16 cellular contexts compared by ENCODE assay signal in genomic region chr16:24671455-24671954, GRCh38. TPM values are rescaled to one million over a fixed set of nuclear protein-coding genes. Genes with fewer than 3 reads are reported as not detected.
DNase-seq lines count a peak whose midpoint lies in the region; ATAC-seq and TF ChIP-seq lines count a peak whose summit lies in the region.
"Had no signal": no experiment of that assay in that cellular context is flagged by ENCODE, and none has a peak within 500 bp of the region (broad histone marks: within the 10 kb centered on the region; RNA-seq: fewer than 3 reads in every experiment).

No MANE protein-coding gene starts in this region.

- peak; percentile 28 for DNase-seq in activated CD4-positive, alpha-beta T cell treated with anti-CD3 and anti-CD28 coated beads for 48 hours
- DNase-seq in activated CD4-positive, alpha-beta T cell treated with anti-CD3 and anti-CD28 coated beads, Interleukin-2, amount 10 ng/mL, durations not matched to agents 7 days and 5 days = no peak
- DNase-seq in adrenal gland (peak in 4 of 7 donors; percentile 18 to 61 (median 26)), fibroblast of the aortic adventitia (ENCODE audit: low read depth) (no peak), T-helper 17 cell (no peak)
- no peak for DNase-seq in T-helper 2 cell treated with Interferon-gamma antibody and Interleukin-4, amounts not matched to agents 5 μg/mL and 100 μg/mL, for 36 hours (ENCODE audit: low spot score)
- DNase-seq: activated CD4-positive, CD25-positive, alpha-beta regulatory T cell; naive B cell; NCI-H510A; sigmoid colon had no signal

- POLR2A ChIA-PET in activated CD4-positive, alpha-beta T cell treated with anti-CD3 and anti-CD28 coated beads, Interleukin-2, amount 10 ng/mL, durations not matched to agents 7 days and 5 days (lab: Charles Lee) = interaction anchor here (0.6 to 0.7 kb wide), 2 partner anchors 16 to 1226 kb away, joined by 4 read pairs; no protein-coding TSS in a partner anchor

- H3K27me3 ChIP-seq in adrenal gland = no peaks in the 10 kb centered on the region
- H3K27me3 ChIP-seq in stomach smooth muscle (ENCODE audit: control insufficient read depth in 1 of 2, insufficient read depth in 2 of 2, low read length in 2 of 2) = no peaks in the 10 kb centered on the region
- H3K27me3 ChIP-seq: heart right ventricle, sigmoid colon had no signal

- H3K36me3 Mint-ChIP-seq in activated CD4-positive, alpha-beta T cell treated with anti-CD3 and anti-CD28 coated beads, Interleukin-2, amount 10 ng/mL, durations not matched to agents 7 days and 5 days (ENCODE audit: low read depth) = no peaks in the 10 kb centered on the region
- H3K36me3 Mint-ChIP-seq in T-helper 2 cell treated with Interferon-gamma antibody and Interleukin-4, amounts not matched to agents 5 μg/mL and 100 μg/mL, for 36 hours (ENCODE audit: low read depth) = no peaks in the 10 kb centered on the region
- no peaks in the 10 kb centered on the region for H3K36me3 Mint-ChIP-seq in T-helper 17 cell (ENCODE audit: low read depth)
- H3K36me3 Mint-ChIP-seq: activated naive CD4-positive, alpha-beta T cell treated with anti-CD3 and anti-CD28 coated beads, Interleukin-2, amount 50 U/mL, for 72 hours; naive B cell; stimulated activated effector memory CD8-positive, alpha-beta T cell treated with anti-CD3 and anti-CD28 coated beads, Interleukin-12 subunit alpha, Interleukin-12 subunit beta, amount 100 ng/mL, for 72 hours had no signal

- CTCF ChIA-PET in activated CD4-positive, alpha-beta T cell treated with anti-CD3 and anti-CD28 coated beads, Interleukin-2, amount 10 ng/mL, durations not matched to agents 7 days and 5 days (lab: Charles Lee) = no interaction called here

- peaks cover 23 to 38% of the 10 kb centered on the region in 2 donors for H3K4me1 ChIP-seq in adrenal gland (replicated peaks in 1 of 2)
- peaks cover 25% of the 10 kb centered on the region for H3K4me1 ChIP-seq in stomach smooth muscle (ENCODE audit: control insufficient read depth, insufficient read depth, low read length)

- peaks cover 1% of the 10 kb centered on the region for H3K27me3 Mint-ChIP-seq in activated CD4-positive, alpha-beta T cell treated with anti-CD3 and anti-CD28 coated beads, Interleukin-2, amount 10 ng/mL, durations not matched to agents 7 days and 5 days
- no peaks in the 10 kb centered on the region for H3K27me3 Mint-ChIP-seq in T-helper 2 cell treated with Interferon-gamma antibody and Interleukin-4, amounts not matched to agents 5 μg/mL and 100 μg/mL, for 36 hours (ENCODE audit: low read depth)
- peaks cover 32% of the 10 kb centered on the region for H3K27me3 Mint-ChIP-seq in T-helper 17 cell

- no peak overlapping the region for H3K4me3 Mint-ChIP-seq in activated CD4-positive, alpha-beta T cell treated with anti-CD3 and anti-CD28 coated beads, Interleukin-2, amount 10 ng/mL, durations not matched to agents 7 days and 5 days
- H3K4me3 Mint-ChIP-seq in T-helper 2 cell treated with Interferon-gamma antibody and Interleukin-4, amounts not matched to agents 5 μg/mL and 100 μg/mL, for 36 hours = no peak overlapping the region
- H3K4me3 Mint-ChIP-seq in T-helper 17 cell = no peak overlapping the region
- H3K4me3 Mint-ChIP-seq: stimulated activated effector memory CD8-positive, alpha-beta T cell treated with anti-CD3 and anti-CD28 coated beads, Interleukin-12 subunit alpha, Interleukin-12 subunit beta, amount 100 ng/mL, for 72 hours had no signal

- intact Hi-C loops in adrenal gland (cut with DNase I) = no loop called here

- WGBS in adrenal gland, 4 donors = 84 to 90% (median 89%) methylated on average over 10 of the region's 10 CpGs

- H3K9me3 ChIP-seq in adrenal gland (replicated peaks in 1 of 3) = no peaks in the 10 kb centered on the region
- no peaks in the 10 kb centered on the region for H3K9me3 ChIP-seq in stomach smooth muscle (ENCODE audit: control insufficient read depth in 2 of 2, low read length in 2 of 2)
- H3K9me3 ChIP-seq in T-helper 17 cell (ENCODE audit: control insufficient read depth, low read length, poor library complexity, severe bottlenecking) = no peaks in the 10 kb centered on the region
- H3K9me3 ChIP-seq: heart right ventricle, sigmoid colon had no signal

- no peak for TF ChIP-seq POLR2A in adrenal gland (IDR thresholded peaks at IDR 0.05)

- peaks cover 7% of the 10 kb centered on the region for H3K4me1 Mint-ChIP-seq in activated CD4-positive, alpha-beta T cell treated with anti-CD3 and anti-CD28 coated beads, Interleukin-2, amount 10 ng/mL, durations not matched to agents 7 days and 5 days
- peaks cover 7% of the 10 kb centered on the region for H3K4me1 Mint-ChIP-seq in T-helper 2 cell treated with Interferon-gamma antibody and Interleukin-4, amounts not matched to agents 5 μg/mL and 100 μg/mL, for 36 hours (ENCODE audit: low read depth)
- peaks cover 5% of the 10 kb centered on the region for H3K4me1 Mint-ChIP-seq in T-helper 17 cell

- peak overlapping the region in 4 of 5 donors; percentile 77 to 93 (median 90) for H3K27ac ChIP-seq in adrenal gland
- peak overlapping the region; percentile 58 for H3K27ac ChIP-seq in stomach smooth muscle (ENCODE audit: low read length)
- H3K27ac ChIP-seq: epithelial cell of prostate had no signal

- no peaks in the 10 kb centered on the region for H3K36me3 ChIP-seq in adrenal gland (replicated peaks in 1 of 2)
- no peaks in the 10 kb centered on the region for H3K36me3 ChIP-seq in stomach smooth muscle (ENCODE audit: control insufficient read depth in 2 of 2, insufficient read depth in 2 of 2, low read length in 2 of 2)
- H3K36me3 ChIP-seq: heart right ventricle, sigmoid colon had no signal

- H3K4me3 ChIP-seq in adrenal gland (no peak overlapping the region), fibroblast of the aortic adventitia (ENCODE audit: low read depth, low read length) (no peak overlapping the region), stomach smooth muscle (ENCODE audit: low read length in 2 of 2) (peak overlapping the region; percentile 17 to 49)

- H3K9ac ChIP-seq in stomach smooth muscle (ENCODE audit: low read length in 2 of 2) = no peak overlapping the region

- H3K9me3 Mint-ChIP-seq in activated CD4-positive, alpha-beta T cell treated with anti-CD3 and anti-CD28 coated beads, Interleukin-2, amount 10 ng/mL, durations not matched to agents 7 days and 5 days = no peaks in the 10 kb centered on the region
- H3K9me3 Mint-ChIP-seq in T-helper 2 cell treated with Interferon-gamma antibody and Interleukin-4, amounts not matched to agents 5 μg/mL and 100 μg/mL, for 36 hours = no peaks in the 10 kb centered on the region
- H3K9me3 Mint-ChIP-seq: activated naive CD4-positive, alpha-beta T cell treated with anti-CD3 and anti-CD28 coated beads, Interleukin-2, amount 50 U/mL, for 72 hours; naive B cell; stimulated activated effector memory CD8-positive, alpha-beta T cell treated with anti-CD3 and anti-CD28 coated beads, Interleukin-12 subunit alpha, Interleukin-12 subunit beta, amount 100 ng/mL, for 72 hours had no signal

- H3K27ac Mint-ChIP-seq in activated CD4-positive, alpha-beta T cell treated with anti-CD3 and anti-CD28 coated beads, Interleukin-2, amount 10 ng/mL, durations not matched to agents 7 days and 5 days = no peak overlapping the region
- no peak overlapping the region for H3K27ac Mint-ChIP-seq in T-helper 2 cell treated with Interferon-gamma antibody and Interleukin-4, amounts not matched to agents 5 μg/mL and 100 μg/mL, for 36 hours
- no peak overlapping the region for H3K27ac Mint-ChIP-seq in T-helper 17 cell

- no peak for TF ChIP-seq CTCF in adrenal gland (IDR thresholded peaks at IDR 0.05)
- TF ChIP-seq CTCF in fibroblast of the aortic adventitia (IDR thresholded peaks at IDR 0.05; ENCODE audit: insufficient read depth, low read length) = peak; percentile 31

- ATAC-seq in GM19395 (IDR thresholded peaks at IDR 0.05; ENCODE audit: unreplicated experiment) (no peak), T-helper 17 cell (no peak)
- ATAC-seq: activated naive CD4-positive, alpha-beta T cell treated with anti-CD3 and anti-CD28 coated beads, Interleukin-2, amount 50 U/mL, for 72 hours; stimulated activated effector memory CD8-positive, alpha-beta T cell treated with anti-CD3 and anti-CD28 coated beads, Interleukin-12 subunit alpha, Interleukin-12 subunit beta, amount 100 ng/mL, for 72 hours had no signal

RNA-seq across cellular contexts. Expression of gene TNRC6A, which starts 57.9 kb away (rescaled TPM):
- 10 to 100 TPM; 47.4 to 49.3 TPM for total RNA-seq in activated CD4-positive, alpha-beta T cell treated with anti-CD3 and anti-CD28 coated beads, Interleukin-2, amount 10 ng/mL, durations not matched to agents 7 days and 5 days
- total RNA-seq in adrenal gland (10 to 100 TPM; 32.0 to 83.3 (median 54.0) TPM), fibroblast of the aortic adventitia (ENCODE audit: low replicate concordance) (29.0 and 32.2 TPM in 2 replicates), T-helper 17 cell (10 to 100 TPM; 71.5 to 72.1 TPM)
- 10 to 100 TPM; 38.7 to 69.3 (median 42.3) TPM for polyA plus RNA-seq in adrenal gland

Comparison
In these comparisons a context has a peak if more than half of its experiments do, and no peak if none do; other contexts are left out.
1. DNase-seq: peak in activated CD4-positive, alpha-beta T cell treated with anti-CD3 and anti-CD28 coated beads for 48 hours (single experiment) and adrenal gland (4 of 7); none in activated CD4-positive, alpha-beta T cell treated with anti-CD3 and anti-CD28 coated beads, Interleukin-2, amount 10 ng/mL, durations not matched to agents 7 days and 5 days (single experiment), fibroblast of the aortic adventitia (single experiment), T-helper 2 cell treated with Interferon-gamma antibody and Interleukin-4, amounts not matched to agents 5 μg/mL and 100 μg/mL, for 36 hours (single experiment) and T-helper 17 cell (0 of 3).
2. H3K4me3 ChIP-seq: peak in stomach smooth muscle (2 of 2); none in adrenal gland (0 of 4) and fibroblast of the aortic adventitia (single experiment).